21 cellular contexts compared by ENCODE assay signal in the genomic region with DNA sequence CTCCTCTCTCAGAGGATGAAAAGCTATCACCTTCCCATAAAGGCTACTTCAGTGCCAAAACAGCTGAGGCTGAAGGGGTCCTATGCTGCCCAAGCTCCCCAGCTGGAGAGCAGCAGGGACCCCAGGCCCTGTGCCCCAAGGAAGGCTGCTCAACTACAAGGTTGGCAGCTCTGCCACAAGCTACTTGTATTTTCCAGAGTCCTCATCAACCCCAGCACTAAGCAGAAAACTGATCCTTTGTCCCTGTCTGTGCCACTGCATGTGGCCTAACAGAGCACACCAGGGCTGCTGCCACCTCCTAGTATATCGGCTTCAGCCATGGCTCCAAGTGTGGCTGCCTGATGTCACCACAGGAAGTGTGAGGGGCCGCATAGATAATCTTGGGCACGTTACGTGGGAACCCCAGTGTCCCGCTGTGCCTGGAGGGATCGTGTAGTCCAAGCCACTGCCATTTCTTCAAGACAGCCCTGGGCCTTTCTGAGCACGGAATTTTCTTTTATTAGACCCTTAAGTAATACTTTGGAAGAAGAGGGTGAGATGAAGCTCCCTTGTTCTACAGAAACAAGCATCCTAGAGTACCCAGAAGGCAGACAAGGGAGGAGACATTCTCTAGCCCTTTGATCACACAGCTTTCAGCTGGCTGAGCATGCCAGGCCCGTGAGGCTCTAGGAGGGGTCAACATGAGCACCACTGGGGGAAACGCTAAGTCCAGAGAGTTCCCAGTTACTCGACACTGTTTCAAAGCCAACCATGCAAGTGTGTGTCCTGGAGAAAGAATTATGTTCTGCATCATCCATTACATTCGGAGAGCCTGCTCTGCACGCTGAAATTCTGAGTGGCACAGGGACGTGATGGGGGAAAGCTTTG.
DNase-seq lines count a peak whose midpoint lies in the region; ATAC-seq, FAIRE-seq and TF ChIP-seq lines count a peak whose summit lies in the region.
"Had no signal": no experiment of that assay in that cellular context is flagged by ENCODE, and none has a peak within 500 bp of the region (broad histone marks: within the 10 kb centered on the region; RNA-seq: fewer than 3 reads in every experiment).

No MANE protein-coding gene starts in this region.

- TF ChIP-seq POLR2A in adrenal gland (IDR thresholded peaks at IDR 0.05) (no peak), H54 (IDR thresholded peaks at IDR 0.05; ENCODE audit: low read depth, low read length) (no peak)

- peak; percentile 50 for DNase-seq in right atrium auricular region (ENCODE audit: low spot score)
- DNase-seq in Right ventricle myocardium superior: no peak
- peak in 3 of 7 donors; percentile 11 to 50 (median 28) for DNase-seq in adrenal gland
- DNase-seq in natural killer cell treated with Interleukin-12 subunit alpha and Interleukin-12 subunit beta and Interleukin-15 and Interleukin-18, amount 100 ng/mL, for 72 hours (ENCODE audit: low spot score): no peak
- DNase-seq in ecto neural progenitor cell (ENCODE audit: low spot score): no peak
- DNase-seq in MG63: no peak
- no peak for DNase-seq in H54 (ENCODE audit: insufficient read length, low spot score)
- no peak for DNase-seq in DMS 273 (lab: John Stamatoyannopoulos, UW; ENCODE audit: unreplicated experiment)
- DNase-seq: activated CD4-positive, alpha-beta T cell treated with anti-CD3 and anti-CD28 coated beads, Interleukin-2, amount 50 U/mL, for 4 hours; activated naive CD8-positive, alpha-beta T cell treated with anti-CD3 and anti-CD28 coated beads, Interleukin-2, amount 10 ng/mL, durations not matched to agents 7 days and 5 days; brain microvascular endothelial cell; CD4-positive, CD25-positive, alpha-beta regulatory T cell; colonic mucosa; mucosa of descending colon; NCI-H2171; NCI-H69; OCI-M1; SHP77; stimulated activated CD4-positive, alpha-beta T cell treated with anti-CD3 and anti-CD28 coated beads, Interleukin-12 subunit alpha, Interleukin-12 subunit beta, amount 100 ng/mL, for 4 hours had no signal

- H3K4me3 Mint-ChIP-seq in natural killer cell treated with Interleukin-12 subunit alpha and Interleukin-12 subunit beta and Interleukin-15 and Interleukin-18, amount 100 ng/mL, for 72 hours: peak overlapping the region; percentile 47
- H3K4me3 Mint-ChIP-seq: activated naive CD8-positive, alpha-beta T cell treated with anti-CD3 and anti-CD28 coated beads, Interleukin-2, amount 10 ng/mL, durations not matched to agents 7 days and 5 days had no signal

- H3K36me3 Mint-ChIP-seq in natural killer cell treated with Interleukin-12 subunit alpha and Interleukin-12 subunit beta and Interleukin-15 and Interleukin-18, amount 100 ng/mL, for 72 hours: peaks cover 10% of the 10 kb centered on the region
- H3K36me3 Mint-ChIP-seq: CD4-positive, CD25-positive, alpha-beta regulatory T cell had no signal

- peaks cover 61 to 70% of the 10 kb centered on the region in 2 donors for H3K4me1 Mint-ChIP-seq in natural killer cell treated with Interleukin-12 subunit alpha and Interleukin-12 subunit beta and Interleukin-15 and Interleukin-18, amount 100 ng/mL, for 72 hours (ENCODE audit: low read depth in 2 of 2)

- intact Hi-C loops in Right ventricle myocardium superior (cut with DNase I): no loop called here
- intact Hi-C loops in adrenal gland (cut with DNase I): loop anchor here (5.0 to 10.0 kb wide), 4 partner anchors 66 to 136 kb away; a partner anchor contains a TSS

- H3K27me3 Mint-ChIP-seq in natural killer cell treated with Interleukin-12 subunit alpha and Interleukin-12 subunit beta and Interleukin-15 and Interleukin-18, amount 100 ng/mL, for 72 hours: no peaks in the 10 kb centered on the region
- H3K27me3 Mint-ChIP-seq: activated naive CD8-positive, alpha-beta T cell treated with anti-CD3 and anti-CD28 coated beads, Interleukin-2, amount 10 ng/mL, durations not matched to agents 7 days and 5 days had no signal

- H3K36me3 ChIP-seq in right atrium auricular region: peaks cover 3% of the 10 kb centered on the region
- H3K36me3 ChIP-seq in adrenal gland (replicated peaks in 1 of 2): peaks cover 0 to 16% of the 10 kb centered on the region in 2 donors
- H3K36me3 ChIP-seq in MG63: no peaks in the 10 kb centered on the region
- H3K36me3 ChIP-seq: colonic mucosa had no signal

- H3K9me3 Mint-ChIP-seq in natural killer cell treated with Interleukin-12 subunit alpha and Interleukin-12 subunit beta and Interleukin-15 and Interleukin-18, amount 100 ng/mL, for 72 hours: no peaks in the 10 kb centered on the region
- H3K9me3 Mint-ChIP-seq: activated naive CD8-positive, alpha-beta T cell treated with anti-CD3 and anti-CD28 coated beads, Interleukin-2, amount 10 ng/mL, durations not matched to agents 7 days and 5 days; CD4-positive, CD25-positive, alpha-beta regulatory T cell had no signal

- H3K27ac ChIP-seq in right atrium auricular region (no peak overlapping the region), adrenal gland (peak overlapping the region; percentile 19 to 94 (median 89))
- H3K27ac ChIP-seq: brain microvascular endothelial cell, colonic mucosa had no signal

- no peak for ATAC-seq in Right ventricle myocardium superior (ENCODE audit: poor library complexity)
- no peak for ATAC-seq in natural killer cell treated with Interleukin-12 subunit alpha and Interleukin-12 subunit beta and Interleukin-15 and Interleukin-18, amount 100 ng/mL, for 72 hours
- ATAC-seq: left lung, mucosa of descending colon had no signal

- no peaks in the 10 kb centered on the region for H3K27me3 ChIP-seq in right atrium auricular region
- H3K27me3 ChIP-seq in adrenal gland: no peaks in the 10 kb centered on the region
- H3K27me3 ChIP-seq in MG63: no peaks in the 10 kb centered on the region
- H3K27me3 ChIP-seq: brain microvascular endothelial cell, colonic mucosa, left lung had no signal

- no peak overlapping the region for H3K4me3 ChIP-seq in right atrium auricular region
- no peak overlapping the region for H3K4me3 ChIP-seq in adrenal gland
- H3K4me3 ChIP-seq in MG63: no peak overlapping the region
- H3K4me3 ChIP-seq: colonic mucosa, left lung, mucosa of descending colon had no signal

- 59 to 69% (median 66%) methylated on average over 10 to 13 of the region's 13 CpGs for WGBS in adrenal gland, 4 donors

- FAIRE-seq in H54 (lab: Jason Lieb, UNC): no peak
- FAIRE-seq: GM12891 had no signal

- H3K9me3 ChIP-seq in right atrium auricular region (no peaks in the 10 kb centered on the region), adrenal gland (replicated peaks in 1 of 3) (no peaks in the 10 kb centered on the region), MG63 (no peaks in the 10 kb centered on the region)
- H3K9me3 ChIP-seq: colonic mucosa, left lung, mucosa of descending colon had no signal

- peak overlapping the region; percentile 82 to 100 for H3K27ac Mint-ChIP-seq in natural killer cell treated with Interleukin-12 subunit alpha and Interleukin-12 subunit beta and Interleukin-15 and Interleukin-18, amount 100 ng/mL, for 72 hours
- H3K27ac Mint-ChIP-seq: activated naive CD8-positive, alpha-beta T cell treated with anti-CD3 and anti-CD28 coated beads, Interleukin-2, amount 10 ng/mL, durations not matched to agents 7 days and 5 days had no signal

- H3K4me1 ChIP-seq in right atrium auricular region (peaks cover 0 to 30% of the 10 kb centered on the region in 2 donors), adrenal gland (replicated peaks in 1 of 2) (peaks cover 45 to 74% of the 10 kb centered on the region in 2 donors)
- H3K4me1 ChIP-seq: colonic mucosa had no signal

- TF ChIP-seq CTCF in right atrium auricular region (IDR thresholded peaks at IDR 0.05) (no peak), adrenal gland (IDR thresholded peaks at IDR 0.05) (no peak)

Comparison
In these comparisons a context has a peak if more than half of its experiments do, and no peak if none do; other contexts are left out.
1. H3K27ac ChIP-seq: peak in adrenal gland (5 of 5); none in right atrium auricular region (0 of 2).